16 cellular contexts compared by ENCODE assay signal in genomic region chr17:44921122-44921882, GRCh38. TPM values are rescaled to one million over a fixed set of nuclear protein-coding genes. Genes with fewer than 3 reads are reported as not detected.
A peak's percentile ranks its signal among the peaks of the same experiment; 100 is the strongest.
DNase-seq lines count a peak whose midpoint lies in the region; ATAC-seq and TF ChIP-seq lines count a peak whose summit lies in the region.
"Had no signal": no experiment of that assay in that cellular context is flagged by ENCODE, and none has a peak within 500 bp of the region (broad histone marks: within the 10 kb centered on the region; RNA-seq: fewer than 3 reads in every experiment).

No MANE protein-coding gene starts in this region.

- H3K4me3 ChIP-seq in hepatocyte = no peak overlapping the region
- H3K4me3 ChIP-seq: gastrocnemius medialis, tibial nerve had no signal

- peak in 2 of 3 experiments; percentile 18 to 57 for DNase-seq in NCI-H1417 (lab: John Stamatoyannopoulos, UW)
- no peak for DNase-seq in NCI-H1417 treated with DMSO at 0.1 percent for 48 hours (lab: John Stamatoyannopoulos, UW)
- peak; percentile 95 for DNase-seq in NCI-H69 (lab: John Stamatoyannopoulos, UW)
- peak; percentile 65 for DNase-seq in Right ventricle myocardium superior
- DNase-seq in posterior vena cava (ENCODE audit: low spot score) = peak; percentile 62
- DNase-seq in hepatocyte (ENCODE audit: low spot score) = no peak
- no peak for DNase-seq in HUDEP-2 (lab: John Stamatoyannopoulos, UW; ENCODE audit: unreplicated experiment in 76 of 76)
- no peak for DNase-seq in SHP77 (lab: John Stamatoyannopoulos, UW)
- DNase-seq: NCI-H1105 treated with DMSO at 0.1 percent for 48 hours; stimulated activated CD4-positive, alpha-beta T cell treated with anti-CD3 and anti-CD28 coated beads, Interleukin-12 subunit alpha, Interleukin-12 subunit beta, amount 100 ng/mL, for 4 hours had no signal

- no peak overlapping the region for H3K4me2 ChIP-seq in hepatocyte

- no peaks in the 10 kb centered on the region for H3K9me2 ChIP-seq in hepatocyte (replicated peaks; ENCODE audit: insufficient read depth)

- H2AFZ ChIP-seq in hepatocyte = no peak overlapping the region

- H4K20me1 ChIP-seq in hepatocyte (ENCODE audit: insufficient read depth, poor library complexity, severe bottlenecking) = no peaks in the 10 kb centered on the region

- ATAC-seq in Right ventricle myocardium superior (ENCODE audit: poor library complexity) = peak; percentile 75
- ATAC-seq: gastrocnemius medialis had no signal

- H3K9me3 ChIP-seq in hepatocyte (ENCODE audit: low read depth) = no peaks in the 10 kb centered on the region
- H3K9me3 ChIP-seq: gastrocnemius medialis, neutrophil, tibial nerve had no signal

- no peaks in the 10 kb centered on the region for H3K79me2 ChIP-seq in hepatocyte

- no peak overlapping the region for H3K27ac ChIP-seq in hepatocyte
- H3K27ac ChIP-seq: 22Rv1, gastrocnemius medialis, neutrophil had no signal

- intact Hi-C loops in Right ventricle myocardium superior (cut with DNase I) = loop anchor here (2.0 to 5.0 kb wide), 2 partner anchors 101 to 211 kb away; partner anchors contain the start of gene PLCD3
- intact Hi-C loops in posterior vena cava (cut with DNase I) = loop anchor here in 1 of 2 donors (2.0 to 5.0 kb wide), 2 partner anchors 101 to 276 kb away; no protein-coding TSS in a partner anchor

- H3K4me1 ChIP-seq in hepatocyte (ENCODE audit: insufficient read depth) = no peaks in the 10 kb centered on the region

- no peak for TF ChIP-seq CTCF in hepatocyte (IDR thresholded peaks at IDR 0.05; ENCODE audit: poor library complexity)

- peaks cover 14% of the 10 kb centered on the region for H3K27me3 ChIP-seq in hepatocyte
- H3K27me3 ChIP-seq: gastrocnemius medialis, tibial nerve had no signal

- no peaks in the 10 kb centered on the region for H3K36me3 ChIP-seq in hepatocyte (replicated peaks; ENCODE audit: insufficient read depth, low read depth)
- H3K36me3 ChIP-seq: gastrocnemius medialis, tibial nerve had no signal

- WGBS in hepatocyte (ENCODE audit: low lambda C conversion rate, missing lambda C conversion rate) = 57% methylated on average over 11 of the region's 11 CpGs

RNA-seq across cellular contexts. Expression of gene GFAP, which starts 6.0 kb away (rescaled TPM):
- total RNA-seq in Right ventricle myocardium superior (4.7 TPM), posterior vena cava (1 to 10 TPM in 1 of 2 donors, under 1 TPM in 1; 0.51 to 1.7 TPM), hepatocyte (0.10 and 1.6 TPM in 2 replicates)
- not detected in 2 replicates for polyA plus RNA-seq in hepatocyte
- total RNA-seq: dermis microvascular lymphatic vessel endothelial cell; gastrocnemius medialis; T-helper 1 cell treated with Interleukin-12 subunit alpha and Interleukin-12 subunit beta and Interleukin-4 antibody, amounts not matched to agents 30 ng/mL and 1 ng/mL, for 36 hours had no signal

RNA-seq across cellular contexts. Expression of gene EFTUD2, which starts 22.1 kb away (rescaled TPM):
- total RNA-seq in Right ventricle myocardium superior = 66.9 TPM
- 10 to 100 TPM; 65.2 to 71.9 TPM for total RNA-seq in posterior vena cava
- total RNA-seq in hepatocyte = 57.0 and 87.0 TPM in 2 replicates
- 65.2 and 65.6 TPM in 2 replicates for polyA plus RNA-seq in hepatocyte

RNA-seq across cellular contexts. Expression of gene KIF18B, which starts 26.3 kb away (rescaled TPM):
- total RNA-seq in Right ventricle myocardium superior = 1.8 TPM
- total RNA-seq in posterior vena cava = under 1 TPM; 0.10 to 0.65 TPM
- total RNA-seq in hepatocyte = 1.8 and 2.1 TPM in 2 replicates
- polyA plus RNA-seq in hepatocyte = 4.3 and 5.0 TPM in 2 replicates

RNA-seq across cellular contexts. Expression of gene C1QL1, which starts 46.8 kb away (rescaled TPM):
- total RNA-seq in Right ventricle myocardium superior (7.3 TPM), posterior vena cava (under 1 TPM; 0.19 to 0.42 TPM), hepatocyte (12.8 and 15.1 TPM in 2 replicates)
- 54.9 and 68.3 TPM in 2 replicates for polyA plus RNA-seq in hepatocyte
- total RNA-seq: gastrocnemius medialis had no signal

Comparison
In these comparisons a context has a peak if more than half of its experiments do, and no peak if none do; other contexts are left out.
1. DNase-seq: peak in NCI-H1417 (2 of 3), NCI-H69 (single experiment), Right ventricle myocardium superior (single experiment) and posterior vena cava (single experiment); none in NCI-H1417 treated with DMSO at 0.1 percent for 48 hours (single experiment), hepatocyte (single experiment), HUDEP-2 (0 of 76) and SHP77 (0 of 2).